In the genomic region with DNA sequence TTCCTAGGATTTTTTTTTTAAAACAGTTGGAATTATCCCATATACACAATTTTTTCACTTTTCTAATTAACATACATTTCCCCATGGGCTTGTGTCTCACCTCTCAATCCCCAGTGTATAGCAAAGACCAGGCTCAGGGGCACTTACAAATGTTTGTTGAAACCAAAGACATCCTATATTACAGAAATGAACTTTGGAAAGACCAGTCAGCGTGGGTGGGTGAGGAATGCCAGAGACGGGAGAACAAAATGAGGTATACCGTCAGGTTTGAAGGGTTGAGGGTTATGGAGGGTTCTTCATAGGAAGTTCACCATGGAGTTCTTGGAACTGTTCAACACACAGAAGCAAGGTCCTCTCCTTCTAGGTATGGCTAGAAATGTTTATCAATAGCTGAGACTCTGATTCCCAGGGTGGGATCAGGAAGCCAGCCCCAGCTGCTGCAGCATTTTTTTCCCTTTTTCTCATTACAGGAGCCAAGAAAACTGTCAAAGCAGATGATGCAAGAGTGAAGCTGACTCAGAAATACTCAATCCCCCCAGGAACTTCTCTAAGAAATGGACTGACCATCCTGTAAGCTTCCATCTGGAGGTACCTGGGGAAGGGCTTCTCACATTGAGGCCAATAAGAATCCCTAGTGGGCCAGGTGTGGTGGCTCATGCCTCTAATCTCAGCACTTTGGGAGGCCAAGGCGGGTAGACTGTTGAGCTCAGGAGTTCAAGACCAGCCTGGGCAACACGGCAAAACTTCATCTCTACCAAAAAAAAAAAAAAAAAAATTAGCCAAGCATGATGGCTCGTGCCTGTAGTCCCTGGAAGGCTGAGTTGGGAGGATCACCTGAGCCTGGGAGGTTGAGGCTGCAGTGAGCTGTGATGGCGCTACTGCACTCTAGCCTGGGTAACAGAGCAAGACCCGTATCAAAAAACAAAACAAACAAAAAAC, we compare ENCODE assay signal across 9 cellular contexts. TPM values are rescaled to one million over a fixed set of nuclear protein-coding genes. Genes with fewer than 3 reads are reported as not detected.
DNase-seq lines count a peak whose midpoint lies in the region; ATAC-seq and TF ChIP-seq lines count a peak whose summit lies in the region.
"Had no signal": no experiment of that assay in that cellular context is flagged by ENCODE, and none has a peak within 500 bp of the region (broad histone marks: within the 10 kb centered on the region; RNA-seq: fewer than 3 reads in every experiment).

No MANE protein-coding gene starts in this region.

- TF ChIP-seq CTCF in CD4-positive, alpha-beta T cell (IDR thresholded peaks at IDR 0.05): no peak

- WGBS in mesenchymal stem cell: 96% methylated on average over 6 of the region's 8 CpGs

- peak; percentile 21 for ATAC-seq in CD4-positive, alpha-beta T cell (ENCODE audit: poor library complexity)
- ATAC-seq in left lobe of liver: no peak

- peaks cover 24% of the 10 kb centered on the region for H3K36me3 Mint-ChIP-seq in CD4-positive, alpha-beta T cell (ENCODE audit: low read depth)

- no peaks in the 10 kb centered on the region for H3K4me1 ChIP-seq in mesenchymal stem cell (ENCODE audit: control insufficient read depth, insufficient read depth, low read depth, low read length)
- H3K4me1 ChIP-seq: neural progenitor cell had no signal

- H2AFZ ChIP-seq in mesenchymal stem cell (ENCODE audit: low read depth, low read length): no peak overlapping the region
- H2AFZ ChIP-seq: neural progenitor cell had no signal

- no peaks in the 10 kb centered on the region for H3K27me3 ChIP-seq in CD4-positive, alpha-beta T cell (ENCODE audit: control insufficient read depth, insufficient read depth, low read length)
- H3K27me3 ChIP-seq in mesenchymal stem cell (ENCODE audit: control insufficient read depth in 1 of 2, insufficient read depth in 1 of 2, low read length in 2 of 2): no peaks in the 10 kb centered on the region
- H3K27me3 ChIP-seq: neural progenitor cell had no signal

- intact Hi-C loops in CD4-positive, alpha-beta T cell (cut with DNase I, micrococcal nuclease): loop anchor here (1.0 to 5.0 kb wide), 4 partner anchors 15 to 71 kb away; a partner anchor contains a TSS

- H2BK15ac ChIP-seq in mesenchymal stem cell (ENCODE audit: low read depth, poor library complexity, severe bottlenecking): no peak overlapping the region

- peak overlapping the region in 1 of 2 experiments; percentile 12 for H3K4me3 ChIP-seq in mesenchymal stem cell (ENCODE audit: insufficient read depth in 1 of 2, low read depth in 1 of 2, low read length in 2 of 2)
- H3K4me3 ChIP-seq: neural progenitor cell had no signal

- POLR2A ChIA-PET in CD4-positive, alpha-beta T cell (lab: Charles Lee): interaction anchor here (1.0 kb wide), 1 partner anchor 39 kb away, joined by 3 read pairs; no protein-coding TSS in a partner anchor

- H3K79me1 ChIP-seq in mesenchymal stem cell (replicated peaks; ENCODE audit: low read length, poor library complexity, severe bottlenecking): peaks cover 25% of the 10 kb centered on the region

- no peak overlapping the region for H2BK12ac ChIP-seq in mesenchymal stem cell (ENCODE audit: low read length in 2 of 2)

- H3K4me3 Mint-ChIP-seq in CD4-positive, alpha-beta T cell: no peak overlapping the region
- H3K4me3 Mint-ChIP-seq: neural progenitor cell had no signal

- peaks cover 36 to 39% of the 10 kb centered on the region in 2 experiments for H3K36me3 ChIP-seq in mesenchymal stem cell (ENCODE audit: control insufficient read depth in 1 of 2, insufficient read depth in 2 of 2, low read depth in 1 of 2, low read length in 2 of 2)

- peaks cover 28% of the 10 kb centered on the region for H3K4me1 Mint-ChIP-seq in CD4-positive, alpha-beta T cell (ENCODE audit: low read depth)
- H3K4me1 Mint-ChIP-seq: neural progenitor cell had no signal

- no peak overlapping the region for H2BK5ac ChIP-seq in mesenchymal stem cell (ENCODE audit: low read depth, low read length, poor library complexity, severe bottlenecking)

- H3K4ac ChIP-seq in mesenchymal stem cell (ENCODE audit: low read depth in 1 of 2, low read length in 2 of 2): no peak overlapping the region

- DNase-seq in AG08395 (ENCODE audit: low spot score) (peak; percentile 15), astrocyte of the hippocampus (ENCODE audit: low read depth, low spot score) (peak; percentile 3), mesenchymal stem cell (peak; percentile 69), SIG-M5 (lab: John Stamatoyannopoulos, UW) (no peak), left lobe of liver (ENCODE audit: low spot score) (no peak), iPS-NIHi7 (ENCODE audit: extremely low spot score) (no peak)
- DNase-seq in CD4-positive, alpha-beta T cell: no peak
- DNase-seq: left colon had no signal

- H3K4me2 ChIP-seq in mesenchymal stem cell (ENCODE audit: low read length, poor library complexity, severe bottlenecking): no peak overlapping the region
- H3K4me2 ChIP-seq: neural progenitor cell had no signal

- H4K91ac ChIP-seq in mesenchymal stem cell (ENCODE audit: low read length): no peak overlapping the region

- CTCF ChIA-PET in CD4-positive, alpha-beta T cell (lab: Charles Lee): interaction anchor here (0.7 to 2.2 kb wide), 5 partner anchors 15 to 895 kb away, joined by 3 to 12 read pairs (median 3); a partner anchor contains a TSS

- H3K27me3 Mint-ChIP-seq in CD4-positive, alpha-beta T cell: no peaks in the 10 kb centered on the region

- no peaks in the 10 kb centered on the region for H3K9me3 ChIP-seq in CD4-positive, alpha-beta T cell (ENCODE audit: control insufficient read depth, low read length)
- H3K9me3 ChIP-seq in mesenchymal stem cell (ENCODE audit: control insufficient read depth, low read length): no peaks in the 10 kb centered on the region

- no peak overlapping the region for H3K27ac Mint-ChIP-seq in CD4-positive, alpha-beta T cell
- H3K27ac Mint-ChIP-seq: neural progenitor cell had no signal

- no peaks in the 10 kb centered on the region for H3K9me3 Mint-ChIP-seq in CD4-positive, alpha-beta T cell

- no peak overlapping the region for H2AK5ac ChIP-seq in mesenchymal stem cell (ENCODE audit: low read length, severe bottlenecking)

- H3K9ac ChIP-seq in mesenchymal stem cell (ENCODE audit: low read length): peak overlapping the region; percentile 31
- H3K9ac ChIP-seq: neural progenitor cell had no signal

- H3K14ac ChIP-seq in mesenchymal stem cell (ENCODE audit: low read length in 2 of 2): no peak overlapping the region

- H3K18ac ChIP-seq in mesenchymal stem cell (ENCODE audit: low read depth in 1 of 2, low read length in 2 of 2): peak overlapping the region in 1 of 2 experiments; percentile 31

- H3K23ac ChIP-seq in mesenchymal stem cell (ENCODE audit: low read length in 2 of 2): no peak overlapping the region

- no peak overlapping the region for H3K27ac ChIP-seq in CD4-positive, alpha-beta T cell (ENCODE audit: low read depth, low read length)
- H3K27ac ChIP-seq in mesenchymal stem cell (ENCODE audit: low read length, poor library complexity, severe bottlenecking): no peak overlapping the region
- H3K27ac ChIP-seq: neural progenitor cell had no signal

- no peak overlapping the region for H2BK120ac ChIP-seq in mesenchymal stem cell (ENCODE audit: low read depth, low read length)

- H4K8ac ChIP-seq in mesenchymal stem cell (ENCODE audit: low read length): no peak overlapping the region

RNA-seq across cellular contexts. Expression of a gene that starts 15.9 kb away (rescaled TPM):
- 10 to 100 TPM; 15.7 to 16.1 TPM for total RNA-seq in CD4-positive, alpha-beta T cell
- polyA plus RNA-seq in mesenchymal stem cell (2013, experiment 1 of 2): 34.7 TPM
- polyA plus RNA-seq in mesenchymal stem cell (2013, experiment 2 of 2): 36.0 TPM
- total RNA-seq in left lobe of liver: 12.6 TPM

Comparison
In these comparisons a context has a peak if more than half of its experiments do, and no peak if none do; other contexts are left out.
1. DNase-seq: peak in AG08395 (single experiment), astrocyte of the hippocampus (single experiment) and mesenchymal stem cell (single experiment); none in CD4-positive, alpha-beta T cell (0 of 10), SIG-M5 (single experiment), left lobe of liver (single experiment) and iPS-NIHi7 (single experiment).